In the genomic region with DNA sequence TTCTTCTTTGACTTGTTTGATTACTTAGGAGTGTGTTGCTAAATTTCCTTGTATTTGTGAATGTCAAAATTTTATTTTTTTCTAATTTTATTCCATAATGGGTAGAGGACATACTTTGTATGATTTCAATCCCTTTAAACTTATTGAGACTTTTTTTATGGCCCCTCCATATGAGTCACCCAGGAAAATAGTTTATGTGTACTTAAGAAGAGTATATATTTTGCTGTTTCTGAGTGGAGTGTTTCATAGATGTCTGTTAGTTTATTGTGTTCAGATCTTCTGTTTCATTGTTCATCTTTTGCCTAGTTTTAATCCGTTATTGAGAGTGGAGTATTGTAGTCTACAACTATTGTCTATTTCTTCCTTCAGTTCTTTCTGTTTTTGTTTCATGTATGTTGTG, we compare ENCODE assay signal across 27 cellular contexts.
"Had no signal": no experiment of that assay in that cellular context is flagged by ENCODE, and none has a peak within 500 bp of the region (broad histone marks: within the 10 kb centered on the region; RNA-seq: fewer than 3 reads in every experiment).

No MANE protein-coding gene starts in this region.

- H3K4me1 Mint-ChIP-seq: naive B cell; nephron; stimulated activated naive B cell treated with anti-CD40 and anti-IgM and Interleukin-4, amounts not matched to agents 10 μg/mL and 1 μg/mL and 100 μg/mL, for 72 hours; stimulated activated naive CD8-positive, alpha-beta T cell treated with anti-CD3 and anti-CD28 coated beads, Interleukin-15, amount 100 ng/mL, for 72 hours had no signal

- H3K9me3 ChIP-seq: esophagus muscularis mucosa, gastroesophageal sphincter, left ventricle myocardium inferior, prostate gland, right lobe of liver, spleen, testis, tibial nerve, upper lobe of right lung, vagina had no signal

- H3K36me3 ChIP-seq: prostate gland had no signal

- H3K27me3 Mint-ChIP-seq: naive B cell; stimulated activated naive B cell treated with anti-CD40 and anti-IgM and Interleukin-4, amounts not matched to agents 10 μg/mL and 1 μg/mL and 100 μg/mL, for 72 hours; stimulated activated naive CD8-positive, alpha-beta T cell treated with anti-CD3 and anti-CD28 coated beads, Interleukin-15, amount 100 ng/mL, for 72 hours had no signal

- H3K9me3 Mint-ChIP-seq: naive B cell; nephron; stimulated activated naive B cell treated with anti-CD40 and anti-IgM and Interleukin-4, amounts not matched to agents 10 μg/mL and 1 μg/mL and 100 μg/mL, for 72 hours; stimulated activated naive CD8-positive, alpha-beta T cell treated with anti-CD3 and anti-CD28 coated beads, Interleukin-15, amount 100 ng/mL, for 72 hours had no signal

- H3K27me3 ChIP-seq: esophagus muscularis mucosa, gastroesophageal sphincter, right lobe of liver, spleen, testis, tibial nerve, upper lobe of right lung, vagina had no signal

- FAIRE-seq: keratinocyte had no signal

- H3K4me3 ChIP-seq: esophagus muscularis mucosa, gastroesophageal sphincter, left ventricle myocardium inferior, lung, prostate gland, right lobe of liver, spleen, testis, tibial nerve, upper lobe of right lung, vagina had no signal

- DNase-seq: effector memory CD4-positive, alpha-beta T cell; glutamatergic neuron; left cardiac atrium; left ventricle myocardium inferior; mesendoderm; naive B cell; occipital lobe; retina; right lobe of liver; spleen; stimulated activated CD4-positive, alpha-beta T cell treated with anti-CD3 and anti-CD28 coated beads, Interleukin-15, amount 100 ng/mL, for 24 hours; stimulated activated CD4-positive, alpha-beta T cell treated with anti-CD3 and anti-CD28 coated beads, Interleukin-1b, Interleukin-23, amount 100 ng/mL, for 48 hours; stimulated activated CD4-positive, alpha-beta T cell treated with anti-CD3 and anti-CD28 coated beads, Interleukin-4, amount 100 ng/mL, for 4 hours; stimulated activated naive B cell treated with anti-CD40 and anti-IgM and Interleukin-4, amounts not matched to agents 10 μg/mL and 1 μg/mL and 100 μg/mL, for 72 hours; stimulated activated naive CD8-positive, alpha-beta T cell treated with anti-CD3 and anti-CD28 coated beads, Interleukin-15, amount 100 ng/mL, for 72 hours; testis; upper lobe of right lung had no signal

- H3K79me2 ChIP-seq: parathyroid adenoma had no signal

- H3K27ac ChIP-seq: epithelial cell of prostate, esophagus muscularis mucosa, gastroesophageal sphincter, left ventricle myocardium inferior, parathyroid adenoma, prostate gland, right lobe of liver, spleen, testis, tibial nerve, upper lobe of right lung, vagina had no signal

- H3K4me1 ChIP-seq: esophagus muscularis mucosa, gastroesophageal sphincter, left ventricle myocardium inferior, parathyroid adenoma, prostate gland, right lobe of liver, spleen, testis, tibial nerve, upper lobe of right lung, vagina had no signal

- H3K4me3 Mint-ChIP-seq: naive B cell; nephron; stimulated activated naive B cell treated with anti-CD40 and anti-IgM and Interleukin-4, amounts not matched to agents 10 μg/mL and 1 μg/mL and 100 μg/mL, for 72 hours; stimulated activated naive CD8-positive, alpha-beta T cell treated with anti-CD3 and anti-CD28 coated beads, Interleukin-15, amount 100 ng/mL, for 72 hours had no signal

- H3K27ac Mint-ChIP-seq: naive B cell; nephron; stimulated activated naive B cell treated with anti-CD40 and anti-IgM and Interleukin-4, amounts not matched to agents 10 μg/mL and 1 μg/mL and 100 μg/mL, for 72 hours; stimulated activated naive CD8-positive, alpha-beta T cell treated with anti-CD3 and anti-CD28 coated beads, Interleukin-15, amount 100 ng/mL, for 72 hours had no signal

- H3K9ac ChIP-seq: parathyroid adenoma had no signal

- H2AFZ ChIP-seq: parathyroid adenoma had no signal
